Comparison of ENCODE assay signal across 15 cellular contexts in the genomic region with DNA sequence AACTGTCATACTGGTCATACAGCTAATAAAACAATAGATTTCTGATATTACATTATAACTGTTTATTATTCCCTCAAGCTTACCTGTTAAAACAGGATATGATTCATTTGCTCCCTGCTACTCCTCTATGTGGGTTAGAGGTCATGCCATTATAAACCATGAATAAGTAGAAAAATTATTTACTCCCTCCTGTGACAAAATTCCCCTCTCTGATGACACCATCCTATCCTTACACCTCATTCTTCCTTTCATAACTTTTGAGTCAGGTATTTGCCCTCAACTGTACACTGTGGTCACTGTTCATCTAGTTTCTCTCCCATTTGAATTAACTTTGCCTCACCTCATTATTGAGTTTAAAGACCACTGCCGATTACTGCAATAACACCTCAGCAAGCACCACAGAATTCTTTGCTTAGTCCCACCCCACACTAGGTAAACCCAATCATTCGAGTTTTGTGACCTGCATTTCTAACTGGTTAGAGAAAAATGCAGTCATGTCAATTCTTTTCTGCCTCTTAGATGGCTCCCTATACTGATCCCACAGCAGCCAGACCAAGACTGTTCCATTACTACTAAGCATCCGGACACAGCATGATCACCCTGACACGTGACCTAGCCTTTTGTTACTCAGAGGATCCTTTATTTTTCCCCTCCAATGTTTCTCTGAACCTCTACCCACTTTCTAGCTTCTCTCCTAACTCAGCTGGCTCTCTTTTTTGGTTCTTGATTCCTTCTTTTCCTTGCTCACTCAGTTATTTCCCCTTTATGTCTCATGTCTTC.
DNase-seq lines count a peak whose midpoint lies in the region; ATAC-seq and TF ChIP-seq lines count a peak whose summit lies in the region.
"Had no signal": no experiment of that assay in that cellular context is flagged by ENCODE, and none has a peak within 500 bp of the region (broad histone marks: within the 10 kb centered on the region; RNA-seq: fewer than 3 reads in every experiment).

No MANE protein-coding gene starts in this region.

- H3K36me3 Mint-ChIP-seq in activated CD8-positive, alpha-beta T cell treated with anti-CD3 and anti-CD28 coated beads for 36 hours (ENCODE audit: low read depth): no peaks in the 10 kb centered on the region
- H3K36me3 Mint-ChIP-seq in activated CD8-positive, alpha-beta T cell treated with anti-CD3 and anti-CD28 coated beads, Interleukin-2, amount 10 ng/mL, durations not matched to agents 7 days and 5 days (ENCODE audit: low read depth): no peaks in the 10 kb centered on the region
- H3K36me3 Mint-ChIP-seq in activated T-helper 1 cell treated with anti-CD3 and anti-CD28 coated beads, Interleukin-12 subunit alpha, Interleukin-12 subunit beta, Interleukin-2, Interleukin-4 antibody, amounts not matched to agents 30 ng/mL and 10 ng/mL and 1 ng/mL, durations not matched to agents 14 hours and 24 hours and 36 hours (ENCODE audit: low read depth): no peaks in the 10 kb centered on the region
- H3K36me3 Mint-ChIP-seq: IgD-negative memory B cell had no signal

- no peak for DNase-seq in activated CD8-positive, alpha-beta T cell treated with anti-CD3 and anti-CD28 coated beads for 36 hours
- no peak for DNase-seq in activated CD8-positive, alpha-beta T cell treated with anti-CD3 and anti-CD28 coated beads, Interleukin-2, amount 10 ng/mL, durations not matched to agents 7 days and 5 days
- peak; percentile 40 for DNase-seq in LoVo (ENCODE audit: low spot score)
- peak; percentile 90 for DNase-seq in epithelial cell of esophagus (ENCODE audit: low read depth)
- no peak for DNase-seq in activated T-helper 1 cell treated with anti-CD3 and anti-CD28 coated beads, Interleukin-12 subunit alpha, Interleukin-12 subunit beta, Interleukin-2, Interleukin-4 antibody, amounts not matched to agents 30 ng/mL and 10 ng/mL and 1 ng/mL, durations not matched to agents 14 hours and 24 hours and 36 hours (ENCODE audit: low spot score)
- DNase-seq in NCI-H2029 (lab: John Stamatoyannopoulos, UW): no peak
- no peak for DNase-seq in SHP77 treated with DMSO at 0.1 percent for 48 hours (lab: John Stamatoyannopoulos, UW)
- DNase-seq: 8988T; DMS153; left cardiac atrium; stimulated activated CD4-positive, alpha-beta T cell treated with anti-CD3 and anti-CD28 coated beads, Interleukin-2, amount 100 ng/mL, for 48 hours; stimulated activated naive CD4-positive, alpha-beta T cell treated with Interleukin-2 at 50 U/mL for 16 hours had no signal

- no peaks in the 10 kb centered on the region for H3K27me3 ChIP-seq in skeletal muscle satellite cell (ENCODE audit: control insufficient read depth, insufficient read depth, low read length)
- H3K27me3 ChIP-seq: neutrophil had no signal

- TF ChIP-seq CTCF in activated CD8-positive, alpha-beta T cell treated with anti-CD3 and anti-CD28 coated beads for 36 hours (IDR thresholded peaks at IDR 0.05): no peak
- TF ChIP-seq CTCF in epithelial cell of esophagus (IDR thresholded peaks at IDR 0.05; ENCODE audit: insufficient read depth, low read depth, low read length, missing control alignments): no peak

- peaks cover 58% of the 10 kb centered on the region for H3K4me1 ChIP-seq in skeletal muscle satellite cell (ENCODE audit: control insufficient read depth, insufficient read depth, low read length)

- peak; percentile 20 for ATAC-seq in activated CD8-positive, alpha-beta T cell treated with anti-CD3 and anti-CD28 coated beads for 36 hours
- no peak for ATAC-seq in activated CD8-positive, alpha-beta T cell treated with anti-CD3 and anti-CD28 coated beads, Interleukin-2, amount 10 ng/mL, durations not matched to agents 7 days and 5 days

- intact Hi-C loops in activated CD8-positive, alpha-beta T cell treated with anti-CD3 and anti-CD28 coated beads for 36 hours (cut with micrococcal nuclease): no loop called here
- intact Hi-C loops in activated T-helper 1 cell treated with anti-CD3 and anti-CD28 coated beads, Interleukin-12 subunit alpha, Interleukin-12 subunit beta, Interleukin-2, Interleukin-4 antibody, amounts not matched to agents 30 ng/mL and 10 ng/mL and 1 ng/mL, durations not matched to agents 14 hours and 24 hours and 36 hours (cut with micrococcal nuclease): no loop called here

- peaks cover 1% of the 10 kb centered on the region for H3K27me3 Mint-ChIP-seq in activated CD8-positive, alpha-beta T cell treated with anti-CD3 and anti-CD28 coated beads for 36 hours
- no peaks in the 10 kb centered on the region for H3K27me3 Mint-ChIP-seq in activated CD8-positive, alpha-beta T cell treated with anti-CD3 and anti-CD28 coated beads, Interleukin-2, amount 10 ng/mL, durations not matched to agents 7 days and 5 days (ENCODE audit: low read depth)
- no peaks in the 10 kb centered on the region for H3K27me3 Mint-ChIP-seq in activated T-helper 1 cell treated with anti-CD3 and anti-CD28 coated beads, Interleukin-12 subunit alpha, Interleukin-12 subunit beta, Interleukin-2, Interleukin-4 antibody, amounts not matched to agents 30 ng/mL and 10 ng/mL and 1 ng/mL, durations not matched to agents 14 hours and 24 hours and 36 hours (ENCODE audit: insufficient read depth)
- H3K27me3 Mint-ChIP-seq: IgD-negative memory B cell had no signal

- H3K9me3 ChIP-seq in skeletal muscle satellite cell (replicated peaks; ENCODE audit: low read length): no peaks in the 10 kb centered on the region
- H3K9me3 ChIP-seq: neutrophil had no signal

- no peaks in the 10 kb centered on the region for H3K36me3 ChIP-seq in skeletal muscle satellite cell (ENCODE audit: insufficient read depth, low read length)
- H3K36me3 ChIP-seq: neutrophil had no signal

- no peak overlapping the region for H3K27ac Mint-ChIP-seq in activated CD8-positive, alpha-beta T cell treated with anti-CD3 and anti-CD28 coated beads for 36 hours
- H3K27ac Mint-ChIP-seq in activated CD8-positive, alpha-beta T cell treated with anti-CD3 and anti-CD28 coated beads, Interleukin-2, amount 10 ng/mL, durations not matched to agents 7 days and 5 days: no peak overlapping the region
- no peak overlapping the region for H3K27ac Mint-ChIP-seq in activated T-helper 1 cell treated with anti-CD3 and anti-CD28 coated beads, Interleukin-12 subunit alpha, Interleukin-12 subunit beta, Interleukin-2, Interleukin-4 antibody, amounts not matched to agents 30 ng/mL and 10 ng/mL and 1 ng/mL, durations not matched to agents 14 hours and 24 hours and 36 hours
- H3K27ac Mint-ChIP-seq: IgD-negative memory B cell had no signal

- no peaks in the 10 kb centered on the region for H3K9me3 Mint-ChIP-seq in activated CD8-positive, alpha-beta T cell treated with anti-CD3 and anti-CD28 coated beads for 36 hours
- H3K9me3 Mint-ChIP-seq in activated CD8-positive, alpha-beta T cell treated with anti-CD3 and anti-CD28 coated beads, Interleukin-2, amount 10 ng/mL, durations not matched to agents 7 days and 5 days (ENCODE audit: insufficient read depth): no peaks in the 10 kb centered on the region
- no peaks in the 10 kb centered on the region for H3K9me3 Mint-ChIP-seq in activated T-helper 1 cell treated with anti-CD3 and anti-CD28 coated beads, Interleukin-12 subunit alpha, Interleukin-12 subunit beta, Interleukin-2, Interleukin-4 antibody, amounts not matched to agents 30 ng/mL and 10 ng/mL and 1 ng/mL, durations not matched to agents 14 hours and 24 hours and 36 hours
- H3K9me3 Mint-ChIP-seq: IgD-negative memory B cell had no signal

- POLR2A ChIA-PET in activated CD8-positive, alpha-beta T cell treated with anti-CD3 and anti-CD28 coated beads for 36 hours (lab: Charles Lee): no interaction called here
- POLR2A ChIA-PET in activated CD8-positive, alpha-beta T cell treated with anti-CD3 and anti-CD28 coated beads, Interleukin-2, amount 10 ng/mL, durations not matched to agents 7 days and 5 days (lab: Charles Lee): no interaction called here

- peak overlapping the region; percentile 44 for H3K9ac ChIP-seq in skeletal muscle satellite cell (ENCODE audit: low read depth, low read length)

- H3K4me3 Mint-ChIP-seq in activated CD8-positive, alpha-beta T cell treated with anti-CD3 and anti-CD28 coated beads for 36 hours: no peak overlapping the region
- H3K4me3 Mint-ChIP-seq in activated CD8-positive, alpha-beta T cell treated with anti-CD3 and anti-CD28 coated beads, Interleukin-2, amount 10 ng/mL, durations not matched to agents 7 days and 5 days: no peak overlapping the region
- no peak overlapping the region for H3K4me3 Mint-ChIP-seq in activated T-helper 1 cell treated with anti-CD3 and anti-CD28 coated beads, Interleukin-12 subunit alpha, Interleukin-12 subunit beta, Interleukin-2, Interleukin-4 antibody, amounts not matched to agents 30 ng/mL and 10 ng/mL and 1 ng/mL, durations not matched to agents 14 hours and 24 hours and 36 hours
- H3K4me3 Mint-ChIP-seq: IgD-negative memory B cell had no signal

- CTCF ChIA-PET in activated CD8-positive, alpha-beta T cell treated with anti-CD3 and anti-CD28 coated beads for 36 hours (lab: Charles Lee): no interaction called here
- CTCF ChIA-PET in activated CD8-positive, alpha-beta T cell treated with anti-CD3 and anti-CD28 coated beads, Interleukin-2, amount 10 ng/mL, durations not matched to agents 7 days and 5 days (lab: Charles Lee): no interaction called here

- H3K4me3 ChIP-seq in epithelial cell of esophagus (ENCODE audit: low read length): no peak overlapping the region
- no peak overlapping the region for H3K4me3 ChIP-seq in skeletal muscle satellite cell (ENCODE audit: low read length)

- peak overlapping the region; percentile 19 for H3K4me2 ChIP-seq in skeletal muscle satellite cell (ENCODE audit: low read length)

- no peaks in the 10 kb centered on the region for H3K4me1 Mint-ChIP-seq in activated CD8-positive, alpha-beta T cell treated with anti-CD3 and anti-CD28 coated beads for 36 hours (ENCODE audit: low read depth)
- H3K4me1 Mint-ChIP-seq in activated CD8-positive, alpha-beta T cell treated with anti-CD3 and anti-CD28 coated beads, Interleukin-2, amount 10 ng/mL, durations not matched to agents 7 days and 5 days (ENCODE audit: low read depth): no peaks in the 10 kb centered on the region
- no peaks in the 10 kb centered on the region for H3K4me1 Mint-ChIP-seq in activated T-helper 1 cell treated with anti-CD3 and anti-CD28 coated beads, Interleukin-12 subunit alpha, Interleukin-12 subunit beta, Interleukin-2, Interleukin-4 antibody, amounts not matched to agents 30 ng/mL and 10 ng/mL and 1 ng/mL, durations not matched to agents 14 hours and 24 hours and 36 hours (ENCODE audit: low read depth)

Comparison
In these comparisons a context has a peak if more than half of its experiments do, and no peak if none do; other contexts are left out.
1. DNase-seq: peak in LoVo (single experiment) and epithelial cell of esophagus (single experiment); none in activated CD8-positive, alpha-beta T cell treated with anti-CD3 and anti-CD28 coated beads for 36 hours (single experiment), activated CD8-positive, alpha-beta T cell treated with anti-CD3 and anti-CD28 coated beads, Interleukin-2, amount 10 ng/mL, durations not matched to agents 7 days and 5 days (single experiment), activated T-helper 1 cell treated with anti-CD3 and anti-CD28 coated beads, Interleukin-12 subunit alpha, Interleukin-12 subunit beta, Interleukin-2, Interleukin-4 antibody, amounts not matched to agents 30 ng/mL and 10 ng/mL and 1 ng/mL, durations not matched to agents 14 hours and 24 hours and 36 hours (single experiment), NCI-H2029 (single experiment) and SHP77 treated with DMSO at 0.1 percent for 48 hours (single experiment).